7 cellular contexts compared by ENCODE assay signal in the genomic region with DNA sequence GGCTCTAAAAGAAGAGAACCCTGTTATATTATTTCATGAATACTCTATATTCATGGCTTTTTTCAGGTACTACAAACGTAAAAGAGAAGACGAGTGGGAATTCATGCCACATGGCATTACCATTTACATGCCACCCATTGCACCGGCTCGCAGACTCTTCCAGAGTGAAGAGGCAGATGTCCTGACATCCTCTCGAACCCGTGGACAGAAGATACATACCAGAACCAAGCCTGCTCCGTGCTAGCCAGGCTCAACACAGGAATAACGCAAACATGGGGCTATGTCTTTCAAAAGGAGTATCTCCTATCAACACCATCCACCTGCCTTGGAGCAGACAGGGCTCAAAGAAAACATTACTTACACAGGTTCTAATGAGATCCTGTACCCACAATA.
DNase-seq lines count a peak whose midpoint lies in the region; ATAC-seq and TF ChIP-seq lines count a peak whose summit lies in the region.

No MANE protein-coding gene starts in this region.

- H3K4me3 ChIP-seq in HL-60 (replicated peaks; ENCODE audit: insufficient read depth, low read length) (no peak overlapping the region), stomach (no peak overlapping the region)

- peaks cover 6% of the 10 kb centered on the region for H3K36me3 Mint-ChIP-seq in T-helper 17 cell (ENCODE audit: low read depth)
- H3K36me3 Mint-ChIP-seq in immature natural killer cell, result peaks cover 3 to 16% (median 10%) of the 10 kb centered on the region in 3 donors

- H3K9me3 Mint-ChIP-seq in immature natural killer cell, result no peaks in the 10 kb centered on the region

- H3K9me3 ChIP-seq in T-helper 17 cell (ENCODE audit: control insufficient read depth, low read length, poor library complexity, severe bottlenecking) (no peaks in the 10 kb centered on the region), stomach (no peaks in the 10 kb centered on the region)

- no peaks in the 10 kb centered on the region for H3K27me3 Mint-ChIP-seq in T-helper 17 cell
- peaks cover 0 to 5% (median 0%) of the 10 kb centered on the region in 3 donors for H3K27me3 Mint-ChIP-seq in immature natural killer cell (ENCODE audit: low read depth in 3 of 3)

- WGBS in stomach, 5 donors, result 90 to 96% (median 95%) methylated on average over 8 of the region's 8 CpGs

- peaks cover 17 to 56% (median 31%) of the 10 kb centered on the region in 4 donors for H3K4me1 ChIP-seq in stomach

- no peak for TF ChIP-seq CTCF in HL-60 (IDR thresholded peaks at IDR 0.05; ENCODE audit: insufficient read depth, low read length)
- no peak for TF ChIP-seq CTCF in stomach (IDR thresholded peaks at IDR 0.05)

- peaks cover 0 to 4% (median 2%) of the 10 kb centered on the region in 4 donors for H3K36me3 ChIP-seq in stomach

- no peak for TF ChIP-seq POLR2A in stomach (IDR thresholded peaks at IDR 0.05)

- ATAC-seq in T-helper 17 cell (no peak), HG02840 (IDR thresholded peaks at IDR 0.05; ENCODE audit: low FRiP score, unreplicated experiment) (no peak)

- peaks cover 29% of the 10 kb centered on the region for H3K4me1 Mint-ChIP-seq in T-helper 17 cell
- H3K4me1 Mint-ChIP-seq in immature natural killer cell, result peaks cover 38 to 43% of the 10 kb centered on the region in 2 donors

- intact Hi-C loops in stomach (cut with DNase I; ENCODE audit: low total_unique reads), result no loop called here

- DNase-seq in HL-60 (ENCODE audit: low read depth in 1 of 2, low spot score in 1 of 2), result no peak
- DNase-seq in T-helper 17 cell, result no peak
- no peak for DNase-seq in immature natural killer cell
- no peak for DNase-seq in stomach
- DNase-seq in central memory CD4-positive, alpha-beta T cell, result no peak
- no peak for DNase-seq in NCI-H510A treated with DMSO at 0.1 percent for 48 hours (lab: John Stamatoyannopoulos, UW)

- H3K27me3 ChIP-seq in HL-60 (ENCODE audit: insufficient read depth, poor library complexity, severe bottlenecking), result no peaks in the 10 kb centered on the region
- H3K27me3 ChIP-seq in stomach, result no peaks in the 10 kb centered on the region

- H3K4me3 Mint-ChIP-seq in T-helper 17 cell, result peak overlapping the region; percentile 53
- peak overlapping the region in 3 of 5 donors; percentile 12 to 83 (median 74) for H3K4me3 Mint-ChIP-seq in immature natural killer cell

- no peak for TF ChIP-seq EP300 in stomach (IDR thresholded peaks at IDR 0.05)

- H3K27ac ChIP-seq in HL-60 (replicated peaks) (peak overlapping the region; percentile 58), stomach (peak overlapping the region in 4 of 5 donors; percentile 16 to 62 (median 55))

- H3K27ac Mint-ChIP-seq in T-helper 17 cell, result peak overlapping the region; percentile 95
- peak overlapping the region; percentile 81 to 95 (median 88) for H3K27ac Mint-ChIP-seq in immature natural killer cell
